ENCODE assay signal across 8 cellular contexts in the genomic region with DNA sequence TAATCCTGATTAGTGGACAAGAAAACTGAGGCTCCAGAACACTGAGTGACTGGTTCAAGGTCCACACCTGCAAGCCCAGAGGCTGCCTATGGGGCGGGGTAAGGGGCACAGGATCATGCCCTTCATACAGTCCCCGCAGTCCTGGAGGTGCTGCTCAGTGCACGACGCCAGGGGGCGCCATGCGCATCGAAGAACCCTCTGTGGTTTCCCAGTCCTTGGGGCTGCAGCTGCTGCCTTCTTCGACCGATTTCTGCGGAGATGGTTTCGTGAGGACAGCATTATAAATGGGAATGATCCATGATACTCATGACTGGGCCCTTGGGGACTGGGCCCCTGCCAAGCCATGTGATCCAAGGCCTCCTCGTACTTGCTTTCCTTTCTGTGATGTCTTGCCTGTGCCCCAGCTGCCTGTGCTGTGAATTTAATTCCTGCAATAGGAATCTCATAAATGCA. TPM values are rescaled to one million over a fixed set of nuclear protein-coding genes. Genes with fewer than 3 reads are reported as not detected.
DNase-seq lines count a peak whose midpoint lies in the region; ATAC-seq and TF ChIP-seq lines count a peak whose summit lies in the region.

No MANE protein-coding gene starts in this region.

- CTCF ChIA-PET in HCT116 (lab: Charles Lee): interaction anchor here (0.6 to 4.9 kb wide), 18 partner anchors 8 to 744 kb away, joined by 3 to 101 read pairs (median 4); no protein-coding TSS in a partner anchor
- CTCF ChIA-PET in activated CD8-positive, alpha-beta memory T cell treated with anti-CD3 and anti-CD28 coated beads, Interleukin-2, amount 10 ng/mL, durations not matched to agents 7 days and 5 days (lab: Charles Lee): interaction anchor here (0.8 to 4.3 kb wide), 5 partner anchors 8 to 104 kb away, joined by 3 to 40 read pairs (median 4); no protein-coding TSS in a partner anchor
- CTCF ChIA-PET in naive thymus-derived CD4-positive, alpha-beta T cell (lab: Charles Lee): no interaction called here

- TF ChIP-seq POLR2A in HCT116 (IDR thresholded peaks at IDR 0.05; ENCODE audit: borderline replicate concordance, extremely low read depth, insufficient read depth, insufficient read length): no peak

- H3K9me3 Mint-ChIP-seq in CD4-positive, CD25-positive, alpha-beta regulatory T cell: peaks cover 0 to 11% (median 0%) of the 10 kb centered on the region in 7 donors
- H3K9me3 Mint-ChIP-seq in activated CD8-positive, alpha-beta memory T cell treated with anti-CD3 and anti-CD28 coated beads, Interleukin-2, amount 10 ng/mL, durations not matched to agents 7 days and 5 days (ENCODE audit: low read depth): no peaks in the 10 kb centered on the region
- H3K9me3 Mint-ChIP-seq in naive thymus-derived CD4-positive, alpha-beta T cell: peaks cover 0 to 17% (median 1%) of the 10 kb centered on the region in 11 donors
- H3K9me3 Mint-ChIP-seq in stimulated activated naive CD8-positive, alpha-beta T cell treated with anti-CD3 and anti-CD28 coated beads, Interleukin-15, amount 100 ng/mL, for 72 hours: no peaks in the 10 kb centered on the region

- H3K4me2 ChIP-seq in HCT116 (ENCODE audit: low read length): peak overlapping the region; percentile 46

- peak; percentile 99 for TF ChIP-seq RAD21 in HCT116 (IDR thresholded peaks at IDR 0.05; ENCODE audit: low read depth)

- peak in 2 of 3 donors; percentile 10 to 57 for DNase-seq in CD4-positive, CD25-positive, alpha-beta regulatory T cell
- DNase-seq in HCT116 (ENCODE audit: low read depth, low spot score): peak; percentile 61
- peak; percentile 17 to 88 for DNase-seq in NCI-H526 (lab: John Stamatoyannopoulos, UW)
- peak; percentile 63 for DNase-seq in activated CD8-positive, alpha-beta memory T cell treated with anti-CD3 and anti-CD28 coated beads, Interleukin-2, amount 10 ng/mL, durations not matched to agents 7 days and 5 days
- peak; percentile 92 for DNase-seq in fibroblast of mammary gland (ENCODE audit: low read depth)
- peak in 4 of 9 donors; percentile 9 to 63 (median 30) for DNase-seq in naive thymus-derived CD4-positive, alpha-beta T cell
- peak; percentile 60 to 66 for DNase-seq in stimulated activated naive CD8-positive, alpha-beta T cell treated with anti-CD3 and anti-CD28 coated beads, Interleukin-15, amount 100 ng/mL, for 72 hours

- H2AFZ ChIP-seq in HCT116 (ENCODE audit: low read depth, low read length, poor library complexity, severe bottlenecking): peak overlapping the region; percentile 85

- peaks cover 0 to 5% (median 0%) of the 10 kb centered on the region in 4 donors for H3K4me1 Mint-ChIP-seq in CD4-positive, CD25-positive, alpha-beta regulatory T cell
- H3K4me1 Mint-ChIP-seq in activated CD8-positive, alpha-beta memory T cell treated with anti-CD3 and anti-CD28 coated beads, Interleukin-2, amount 10 ng/mL, durations not matched to agents 7 days and 5 days: peaks cover 3% of the 10 kb centered on the region
- H3K4me1 Mint-ChIP-seq in naive thymus-derived CD4-positive, alpha-beta T cell: peaks cover 0 to 4% (median 0%) of the 10 kb centered on the region in 7 donors
- no peaks in the 10 kb centered on the region for H3K4me1 Mint-ChIP-seq in stimulated activated naive CD8-positive, alpha-beta T cell treated with anti-CD3 and anti-CD28 coated beads, Interleukin-15, amount 100 ng/mL, for 72 hours

- no peaks in the 10 kb centered on the region for H3K36me3 ChIP-seq in CD4-positive, CD25-positive, alpha-beta regulatory T cell (ENCODE audit: control insufficient read depth, insufficient read depth, low read length)
- no peaks in the 10 kb centered on the region for H3K36me3 ChIP-seq in HCT116 (ENCODE audit: control insufficient read depth in 1 of 2, insufficient read depth in 2 of 2, low read length in 2 of 2)
- no peaks in the 10 kb centered on the region for H3K36me3 ChIP-seq in naive thymus-derived CD4-positive, alpha-beta T cell (ENCODE audit: control insufficient read depth in 2 of 3, insufficient read depth in 3 of 3, low read length in 3 of 3)

- TF ChIP-seq CTCF in HCT116 (IDR thresholded peaks at IDR 0.05 in 2 of 3, conservative IDR thresholded peaks at IDR 0.05 in 1 of 3; ENCODE audit: borderline replicate concordance in 1 of 3, insufficient read depth in 1 of 3, low read depth in 2 of 3, low read length in 2 of 3) (peak; percentile 91 to 95 (median 94)), fibroblast of mammary gland (conservative IDR thresholded peaks at IDR 0.05; ENCODE audit: control insufficient read depth, insufficient read depth, low read depth, low read length) (peak; percentile 92)

- no peak overlapping the region for H3K4me3 Mint-ChIP-seq in CD4-positive, CD25-positive, alpha-beta regulatory T cell
- H3K4me3 Mint-ChIP-seq in activated CD8-positive, alpha-beta memory T cell treated with anti-CD3 and anti-CD28 coated beads, Interleukin-2, amount 10 ng/mL, durations not matched to agents 7 days and 5 days: no peak overlapping the region
- H3K4me3 Mint-ChIP-seq in naive thymus-derived CD4-positive, alpha-beta T cell: no peak overlapping the region
- H3K4me3 Mint-ChIP-seq in stimulated activated naive CD8-positive, alpha-beta T cell treated with anti-CD3 and anti-CD28 coated beads, Interleukin-15, amount 100 ng/mL, for 72 hours: no peak overlapping the region

- BruUV-seq in HCT116 (replicated peaks; lab: Mats Ljungman, UMichigan): no TSS peak

- H3K27ac ChIP-seq in CD4-positive, CD25-positive, alpha-beta regulatory T cell (ENCODE audit: insufficient read depth, low read length, poor library complexity, severe bottlenecking): no peak overlapping the region
- no peak overlapping the region for H3K27ac ChIP-seq in HCT116 (ENCODE audit: low read depth, low read length)
- H3K27ac ChIP-seq in naive thymus-derived CD4-positive, alpha-beta T cell (ENCODE audit: low read depth, low read length): no peak overlapping the region

- no peak overlapping the region for H3K27ac Mint-ChIP-seq in CD4-positive, CD25-positive, alpha-beta regulatory T cell
- no peak overlapping the region for H3K27ac Mint-ChIP-seq in activated CD8-positive, alpha-beta memory T cell treated with anti-CD3 and anti-CD28 coated beads, Interleukin-2, amount 10 ng/mL, durations not matched to agents 7 days and 5 days
- H3K27ac Mint-ChIP-seq in naive thymus-derived CD4-positive, alpha-beta T cell: no peak overlapping the region
- H3K27ac Mint-ChIP-seq in stimulated activated naive CD8-positive, alpha-beta T cell treated with anti-CD3 and anti-CD28 coated beads, Interleukin-15, amount 100 ng/mL, for 72 hours: no peak overlapping the region

- no peaks in the 10 kb centered on the region for H3K27me3 ChIP-seq in CD4-positive, CD25-positive, alpha-beta regulatory T cell (ENCODE audit: control insufficient read depth, insufficient read depth, low read length)
- H3K27me3 ChIP-seq in HCT116 (ENCODE audit: insufficient read depth, low read length): no peaks in the 10 kb centered on the region
- H3K27me3 ChIP-seq in naive thymus-derived CD4-positive, alpha-beta T cell (ENCODE audit: control insufficient read depth in 2 of 2, insufficient read depth in 2 of 2, low read length in 2 of 2): peaks cover 0 to 4% of the 10 kb centered on the region in 2 donors

- no peaks in the 10 kb centered on the region for H3K9me2 ChIP-seq in HCT116 (ENCODE audit: insufficient read depth)

- POLR2A ChIA-PET in HCT116 (lab: Charles Lee): no interaction called here
- POLR2A ChIA-PET in naive thymus-derived CD4-positive, alpha-beta T cell (lab: Charles Lee): no interaction called here

- RAD21 ChIA-PET in HCT116 (lab: Charles Lee; ENCODE audit: low non-redundant PET in 1 of 2, low total read pairs in 2 of 2, uncharacterized antibody in 2 of 2, unreplicated experiment in 2 of 2): interaction anchor here (1.0 to 3.1 kb wide), 3 partner anchors 72 to 105 kb away, joined by 4 to 28 read pairs (median 22); no protein-coding TSS in a partner anchor

- no peaks in the 10 kb centered on the region for H3K36me3 Mint-ChIP-seq in CD4-positive, CD25-positive, alpha-beta regulatory T cell
- H3K36me3 Mint-ChIP-seq in activated CD8-positive, alpha-beta memory T cell treated with anti-CD3 and anti-CD28 coated beads, Interleukin-2, amount 10 ng/mL, durations not matched to agents 7 days and 5 days: no peaks in the 10 kb centered on the region
- H3K36me3 Mint-ChIP-seq in naive thymus-derived CD4-positive, alpha-beta T cell: peaks cover 0 to 7% (median 0%) of the 10 kb centered on the region in 5 donors

- ATAC-seq in CD4-positive, CD25-positive, alpha-beta regulatory T cell (ENCODE audit: low read depth in 2 of 2): peak in 1 of 2 donors; percentile 39
- ATAC-seq in HCT116 (peak; percentile 99), HG03432 (IDR thresholded peaks at IDR 0.05; ENCODE audit: unreplicated experiment) (no peak)
- peak; percentile 81 for ATAC-seq in activated CD8-positive, alpha-beta memory T cell treated with anti-CD3 and anti-CD28 coated beads, Interleukin-2, amount 10 ng/mL, durations not matched to agents 7 days and 5 days
- ATAC-seq in naive thymus-derived CD4-positive, alpha-beta T cell: peak; percentile 82
- peak; percentile 91 for ATAC-seq in stimulated activated naive CD8-positive, alpha-beta T cell treated with anti-CD3 and anti-CD28 coated beads, Interleukin-15, amount 100 ng/mL, for 72 hours

- intact Hi-C loops in HCT116 (cut with micrococcal nuclease): loop anchor here (1.0 kb wide), 2 partner anchors 70 to 104 kb away; no protein-coding TSS in a partner anchor
- intact Hi-C loops in naive thymus-derived CD4-positive, alpha-beta T cell (cut with micrococcal nuclease): loop anchor here in 1 of 2 donors (5.0 kb wide), 1 partner anchor 105 kb away; no protein-coding TSS in a partner anchor

- no peaks in the 10 kb centered on the region for H3K9me3 ChIP-seq in CD4-positive, CD25-positive, alpha-beta regulatory T cell (ENCODE audit: control insufficient read depth in 2 of 2, low read length in 2 of 2)
- H3K9me3 ChIP-seq in HCT116 (ENCODE audit: control insufficient read depth in 1 of 2, insufficient read depth in 1 of 2, low read depth in 1 of 2, low read length in 2 of 2): no peaks in the 10 kb centered on the region
- H3K9me3 ChIP-seq in naive thymus-derived CD4-positive, alpha-beta T cell (ENCODE audit: control insufficient read depth in 2 of 3, low read length in 3 of 3): no peaks in the 10 kb centered on the region

- no peaks in the 10 kb centered on the region for H3K4me1 ChIP-seq in CD4-positive, CD25-positive, alpha-beta regulatory T cell (ENCODE audit: control insufficient read depth, insufficient read depth, low read length, poor library complexity, severe bottlenecking)
- peaks cover 5 to 16% of the 10 kb centered on the region in 2 experiments; a peak in 3 of 4 replicates for H3K4me1 ChIP-seq in HCT116 (ENCODE audit: control insufficient read depth in 1 of 2, insufficient read depth in 2 of 2, low read length in 2 of 2)
- H3K4me1 ChIP-seq in naive thymus-derived CD4-positive, alpha-beta T cell (ENCODE audit: control insufficient read depth in 2 of 2, insufficient read depth in 2 of 2, low read length in 2 of 2): no peaks in the 10 kb centered on the region

- H3K79me2 ChIP-seq in HCT116 (ENCODE audit: insufficient read depth, low read length): no peaks in the 10 kb centered on the region

- H3K27me3 Mint-ChIP-seq in CD4-positive, CD25-positive, alpha-beta regulatory T cell: peaks cover 7% of the 10 kb centered on the region
- peaks cover 8% of the 10 kb centered on the region for H3K27me3 Mint-ChIP-seq in activated CD8-positive, alpha-beta memory T cell treated with anti-CD3 and anti-CD28 coated beads, Interleukin-2, amount 10 ng/mL, durations not matched to agents 7 days and 5 days
- H3K27me3 Mint-ChIP-seq in naive thymus-derived CD4-positive, alpha-beta T cell: peaks cover 0 to 12% (median 10%) of the 10 kb centered on the region in 5 donors
- peaks cover 16% of the 10 kb centered on the region for H3K27me3 Mint-ChIP-seq in stimulated activated naive CD8-positive, alpha-beta T cell treated with anti-CD3 and anti-CD28 coated beads, Interleukin-15, amount 100 ng/mL, for 72 hours

- H3K4me3 ChIP-seq in CD4-positive, CD25-positive, alpha-beta regulatory T cell (ENCODE audit: low read depth, low read length): no peak overlapping the region
- no peak overlapping the region for H3K4me3 ChIP-seq in HCT116 (replicated peaks in 1 of 2; ENCODE audit: low read depth in 1 of 2, low read length in 2 of 2)
- H3K4me3 ChIP-seq in fibroblast of mammary gland (ENCODE audit: control insufficient read depth, low read depth, low read length): no peak overlapping the region
- no peak overlapping the region for H3K4me3 ChIP-seq in naive thymus-derived CD4-positive, alpha-beta T cell (ENCODE audit: low read length)

- no peaks in the 10 kb centered on the region for H4K20me1 ChIP-seq in HCT116 (ENCODE audit: insufficient read depth)

- H3K9ac ChIP-seq in HCT116 (ENCODE audit: low read length): no peak overlapping the region

RNA-seq across cellular contexts. Expression of a gene that starts 37.1 kb away (rescaled TPM):
- not detected for total RNA-seq in CD4-positive, CD25-positive, alpha-beta regulatory T cell
- not detected for polyA plus RNA-seq in CD4-positive, CD25-positive, alpha-beta regulatory T cell
- total RNA-seq in HCT116 (2021; ENCODE audit: unreplicated experiment): 14.7 TPM
- polyA plus RNA-seq in HCT116 (2012): 16.1 and 20.4 TPM in 2 replicates
- not detected for total RNA-seq in activated CD8-positive, alpha-beta memory T cell treated with anti-CD3 and anti-CD28 coated beads, Interleukin-2, amount 10 ng/mL, durations not matched to agents 7 days and 5 days
- total RNA-seq in naive thymus-derived CD4-positive, alpha-beta T cell: 10 to 100 TPM in 1 of 5 experiments, under 1 TPM in 3, not detected in 1; 0.59 to 19.7 (median 0.84) TPM
- polyA plus RNA-seq in naive thymus-derived CD4-positive, alpha-beta T cell: not detected
